10 cellular contexts compared by ENCODE assay signal in the genomic region with DNA sequence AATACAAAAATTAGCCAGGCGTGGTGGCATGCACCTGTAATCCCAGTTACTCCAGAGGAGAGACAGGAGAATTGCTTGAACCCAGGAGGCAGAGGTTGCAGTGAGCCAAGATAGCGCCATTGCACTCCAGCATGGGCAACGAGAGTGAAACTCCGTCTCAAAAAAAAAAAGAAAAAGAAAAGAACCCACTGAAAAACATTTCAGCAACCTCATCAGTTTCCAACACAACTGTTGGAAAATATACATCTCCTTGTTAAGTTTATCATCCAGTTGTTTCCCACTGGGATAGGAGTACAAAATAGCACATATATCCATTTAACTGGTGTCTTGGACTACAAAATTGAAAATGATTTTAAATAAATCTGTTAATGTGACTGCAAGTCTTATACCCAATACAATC. TPM values are rescaled to one million over a fixed set of nuclear protein-coding genes. Genes with fewer than 3 reads are reported as not detected.
A peak's percentile ranks its signal among the peaks of the same experiment; 100 is the strongest.
DNase-seq lines count a peak whose midpoint lies in the region; ATAC-seq and TF ChIP-seq lines count a peak whose summit lies in the region.
"Had no signal": no experiment of that assay in that cellular context is flagged by ENCODE, and none has a peak within 500 bp of the region (broad histone marks: within the 10 kb centered on the region; RNA-seq: fewer than 3 reads in every experiment).

No MANE protein-coding gene starts in this region.

- intact Hi-C loops in tibial artery (cut with DNase I; ENCODE audit: low total_unique reads) = no loop called here

- no peaks in the 10 kb centered on the region for H3K27me3 Mint-ChIP-seq in CD4-positive, CD25-positive, alpha-beta regulatory T cell
- H3K27me3 Mint-ChIP-seq in IgD-negative memory B cell (no peaks in the 10 kb centered on the region), brain (peaks cover 5% of the 10 kb centered on the region), naive B cell (no peaks in the 10 kb centered on the region)

- peaks cover 10 to 56% (median 28%) of the 10 kb centered on the region in 4 donors for H3K4me1 Mint-ChIP-seq in CD4-positive, CD25-positive, alpha-beta regulatory T cell
- H3K4me1 Mint-ChIP-seq in IgD-negative memory B cell (peaks cover 16 to 27% (median 27%) of the 10 kb centered on the region in 3 donors), brain (peaks cover 26% of the 10 kb centered on the region), naive B cell (peaks cover 10 to 42% (median 18%) of the 10 kb centered on the region in 3 donors)

- no peak for DNase-seq in CD4-positive, CD25-positive, alpha-beta regulatory T cell
- DNase-seq in naive B cell (no peak), HCEC 1CT (no peak), AG08395 (ENCODE audit: low spot score) (no peak), tibial artery (no peak)
- DNase-seq: GF-D8, NCI-H446 treated with DMSO at 0.1 percent for 48 hours had no signal

- no peaks in the 10 kb centered on the region for H3K9me3 ChIP-seq in CD4-positive, CD25-positive, alpha-beta regulatory T cell (ENCODE audit: control insufficient read depth in 2 of 2, low read length in 2 of 2)
- H3K9me3 ChIP-seq in tibial artery = no peaks in the 10 kb centered on the region

- H3K36me3 Mint-ChIP-seq in CD4-positive, CD25-positive, alpha-beta regulatory T cell = peaks cover 9% of the 10 kb centered on the region
- H3K36me3 Mint-ChIP-seq in IgD-negative memory B cell (peaks cover 3% of the 10 kb centered on the region), brain (peaks cover 38% of the 10 kb centered on the region), naive B cell (peaks cover 0 to 7% of the 10 kb centered on the region in 2 donors)

- peaks cover 27% of the 10 kb centered on the region for H3K4me1 ChIP-seq in CD4-positive, CD25-positive, alpha-beta regulatory T cell (ENCODE audit: control insufficient read depth, insufficient read depth, low read length, poor library complexity, severe bottlenecking)
- H3K4me1 ChIP-seq in tibial artery = peaks cover 0 to 36% (median 9%) of the 10 kb centered on the region in 4 donors

- peaks cover 15% of the 10 kb centered on the region for H3K36me3 ChIP-seq in CD4-positive, CD25-positive, alpha-beta regulatory T cell (ENCODE audit: control insufficient read depth, insufficient read depth, low read length)
- H3K36me3 ChIP-seq in tibial artery = peaks cover 11 to 18% (median 13%) of the 10 kb centered on the region in 3 donors

- peaks cover 0 to 1% (median 0%) of the 10 kb centered on the region in 7 donors for H3K9me3 Mint-ChIP-seq in CD4-positive, CD25-positive, alpha-beta regulatory T cell
- H3K9me3 Mint-ChIP-seq in IgD-negative memory B cell = no peaks in the 10 kb centered on the region
- peaks cover 0 to 1% (median 0%) of the 10 kb centered on the region in 5 experiments for H3K9me3 Mint-ChIP-seq in brain
- no peaks in the 10 kb centered on the region for H3K9me3 Mint-ChIP-seq in naive B cell

- H3K27me3 ChIP-seq in CD4-positive, CD25-positive, alpha-beta regulatory T cell (ENCODE audit: control insufficient read depth, insufficient read depth, low read length) = no peaks in the 10 kb centered on the region
- no peaks in the 10 kb centered on the region for H3K27me3 ChIP-seq in tibial artery

- peak overlapping the region; percentile 17 for H3K27ac ChIP-seq in CD4-positive, CD25-positive, alpha-beta regulatory T cell (ENCODE audit: insufficient read depth, low read length, poor library complexity, severe bottlenecking)
- H3K27ac ChIP-seq in tibial artery = no peak overlapping the region

- ATAC-seq in CD4-positive, CD25-positive, alpha-beta regulatory T cell (ENCODE audit: low read depth in 2 of 2) = no peak
- ATAC-seq in naive B cell (ENCODE audit: low read depth in 2 of 2) = no peak
- no peak for ATAC-seq in GM18498 (IDR thresholded peaks at IDR 0.05; ENCODE audit: unreplicated experiment)

- peak overlapping the region in 1 of 3 donors; percentile 86 for H3K27ac Mint-ChIP-seq in CD4-positive, CD25-positive, alpha-beta regulatory T cell
- H3K27ac Mint-ChIP-seq in IgD-negative memory B cell (peak overlapping the region in 1 of 3 donors; percentile 93), brain (peak overlapping the region in 3 of 5 experiments; percentile 79 to 96 (median 90)), naive B cell (peak overlapping the region in 2 of 6 donors; percentile 60 to 91)

- peak overlapping the region; percentile 88 to 96 (median 90) for H3K4me3 Mint-ChIP-seq in CD4-positive, CD25-positive, alpha-beta regulatory T cell
- H3K4me3 Mint-ChIP-seq in IgD-negative memory B cell = peak overlapping the region in 3 of 4 donors; percentile 76 to 100 (median 94)
- H3K4me3 Mint-ChIP-seq in brain = peak overlapping the region; percentile 92 to 97 (median 93)
- H3K4me3 Mint-ChIP-seq in naive B cell = peak overlapping the region in 6 of 8 donors; percentile 15 to 97 (median 80)

- H3K4me3 ChIP-seq in CD4-positive, CD25-positive, alpha-beta regulatory T cell (ENCODE audit: low read depth, low read length) = peak overlapping the region; percentile 95
- no peak overlapping the region for H3K4me3 ChIP-seq in tibial artery

- TF ChIP-seq CTCF in brain (conservative IDR thresholded peaks at IDR 0.05) (no peak), tibial artery (IDR thresholded peaks at IDR 0.05) (no peak)

RNA-seq across cellular contexts. Expression of gene RPN1, which starts 2.2 kb away (rescaled TPM):
- 94.4 TPM for total RNA-seq in CD4-positive, CD25-positive, alpha-beta regulatory T cell
- 100 to 1,000 TPM; 235 to 283 (median 264) TPM for polyA plus RNA-seq in CD4-positive, CD25-positive, alpha-beta regulatory T cell
- polyA plus RNA-seq in IgD-negative memory B cell (172 TPM), brain (ENCODE audit: insufficient read depth, low read depth, low replicate concordance) (281 TPM), naive B cell (ENCODE audit: low read depth in 6 of 6) (100 to 1,000 TPM; 176 to 255 (median 193) TPM)
